In the genomic region with DNA sequence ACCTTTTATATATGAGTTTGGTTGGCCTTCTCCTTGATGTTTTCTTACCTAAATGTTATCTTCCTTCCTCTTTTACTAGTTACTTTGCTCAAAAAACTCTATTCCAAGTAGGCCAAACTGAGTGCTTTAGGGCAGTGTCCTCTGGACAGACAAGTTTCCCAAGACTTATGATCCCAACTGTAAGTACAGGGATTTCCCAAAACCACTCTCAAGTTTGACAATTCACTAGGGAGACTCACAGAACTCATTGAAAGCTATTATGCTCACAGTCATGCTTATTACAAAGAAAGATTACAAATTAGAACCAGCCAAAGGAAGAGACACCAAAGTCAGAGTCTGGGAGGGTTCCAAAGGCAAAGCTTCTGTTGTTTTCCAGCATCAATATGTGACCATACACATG, we compare ENCODE assay signal across 27 cellular contexts.
"Had no signal": no experiment of that assay in that cellular context is flagged by ENCODE, and none has a peak within 500 bp of the region (broad histone marks: within the 10 kb centered on the region; RNA-seq: fewer than 3 reads in every experiment).

No MANE protein-coding gene starts in this region.

- H3K27me3 ChIP-seq: adrenal gland, body of pancreas, esophagus muscularis mucosa, gastroesophageal sphincter, heart right ventricle had no signal

- H3K36me3 ChIP-seq: adrenal gland, esophagus muscularis mucosa, gastroesophageal sphincter, heart right ventricle had no signal

- H3K4me1 ChIP-seq: adrenal gland, body of pancreas, esophagus muscularis mucosa, gastroesophageal sphincter, heart right ventricle had no signal

- H3K9me3 ChIP-seq: adrenal gland, body of pancreas, esophagus muscularis mucosa, gastroesophageal sphincter, heart right ventricle had no signal

- DNase-seq: activated CD4-positive, alpha-beta memory T cell treated with anti-CD3 and anti-CD28 coated beads, Interleukin-2, amount 10 ng/mL, durations not matched to agents 7 days and 5 days; activated CD4-positive, alpha-beta T cell treated with anti-CD3 and anti-CD28 coated beads for 1 hour; activated CD4-positive, alpha-beta T cell treated with anti-CD3 and anti-CD28 coated beads for 4 hours; activated CD4-positive, alpha-beta T cell treated with anti-CD3 and anti-CD28 coated beads, Interleukin-2, amount 10 ng/mL, durations not matched to agents 7 days and 5 days; activated CD4-positive, alpha-beta T cell treated with anti-CD3 and anti-CD28 coated beads, Interleukin-2, amount 50 U/mL, for 4 hours; activated CD8-positive, alpha-beta memory T cell treated with anti-CD3 and anti-CD28 coated beads, Interleukin-2, amount 50 U/mL, for 48 hours; activated gamma-delta T cell; activated naive CD4-positive, alpha-beta T cell; activated naive CD4-positive, alpha-beta T cell treated with anti-CD3 and anti-CD28 coated beads, Interleukin-2, amount 10 ng/mL, durations not matched to agents 7 days and 5 days; activated T-cell treated with anti-CD3 and anti-CD28 coated beads for 4 hours; activated T-cell treated with anti-CD3 and anti-CD28 coated beads, Interleukin-2, amount 50 U/mL, for 24 hours; activated T-cell treated with anti-CD3 and anti-CD28 coated beads, Interleukin-2, amount 50 U/mL, for 72 hours; adrenal gland; amygdala; aorta; body of pancreas; caudate nucleus; cortex of kidney; dermis blood vessel endothelial cell; effector CD4-positive, alpha-beta T cell; effector memory CD8-positive, alpha-beta T cell; erythroblast; foreskin melanocyte; heart right ventricle; T-helper 2 cell had no signal

- H3K4me3 ChIP-seq: adrenal gland, body of pancreas, esophagus muscularis mucosa, gastroesophageal sphincter, heart right ventricle had no signal

- ATAC-seq: activated T-cell treated with anti-CD3 and anti-CD28 coated beads, Interleukin-2, amount 50 U/mL, for 72 hours; body of pancreas; effector memory CD8-positive, alpha-beta T cell; gastroesophageal sphincter; heart right ventricle had no signal

- H3K27ac ChIP-seq: adrenal gland, body of pancreas, esophagus muscularis mucosa, gastroesophageal sphincter, heart right ventricle had no signal
